18 cellular contexts compared by ENCODE assay signal in genomic region chr2:158786897-158787296, GRCh38. TPM values are rescaled to one million over a fixed set of nuclear protein-coding genes. Genes with fewer than 3 reads are reported as not detected.
DNase-seq lines count a peak whose midpoint lies in the region; ATAC-seq, FAIRE-seq and TF ChIP-seq lines count a peak whose summit lies in the region.
"Had no signal": no experiment of that assay in that cellular context is flagged by ENCODE, and none has a peak within 500 bp of the region (broad histone marks: within the 10 kb centered on the region; RNA-seq: fewer than 3 reads in every experiment).

No MANE protein-coding gene starts in this region.

- DNase-seq in HepG2 (ENCODE audit: low spot score) (no peak), right lobe of liver (no peak), NCI-H2029 treated with DMSO at 0.1 percent for 48 hours (lab: John Stamatoyannopoulos, UW) (peak; percentile 22), neural crest cell (ENCODE audit: low read depth, low spot score) (no peak), D721Med (ENCODE audit: insufficient read length, low spot score) (no peak), T-helper 2 cell (no peak), NCI-H1436 (lab: John Stamatoyannopoulos, UW) (no peak)
- DNase-seq: 8988T; CD4-positive, alpha-beta memory T cell; DMS79 treated with DMSO at 0.1 percent for 48 hours; GF-D8; H9 had no signal

- peaks cover 2% of the 10 kb centered on the region for H3K9me3 Mint-ChIP-seq in neural crest cell

- CTCF ChIA-PET in HepG2 (lab: Yijun Ruan, JAX; ENCODE audit: low intra/inter-chr PET ratio, low total read pairs), result no interaction called here

- H4K20me1 ChIP-seq in HepG2 (ENCODE audit: insufficient read depth, low read length), result no peaks in the 10 kb centered on the region
- H4K20me1 ChIP-seq: BLaER1 had no signal

- H2AFZ ChIP-seq in HepG2 (ENCODE audit: low read length), result no peak overlapping the region

- H3K27ac Mint-ChIP-seq in neural crest cell (ENCODE audit: unreplicated experiment), result peak overlapping the region; percentile 90
- H3K27ac Mint-ChIP-seq: CD4-positive, alpha-beta memory T cell; H9 had no signal

- POLR2A ChIA-PET in HepG2 (lab: Yijun Ruan, JAX), result no interaction called here

- no peak overlapping the region for H3K4me3 Mint-ChIP-seq in neural crest cell
- H3K4me3 Mint-ChIP-seq: CD14-positive monocyte; CD4-positive, alpha-beta memory T cell; H9 had no signal

- FAIRE-seq in HepG2 (lab: Jason Lieb, UNC), result no peak
- FAIRE-seq in D721Med (lab: Jason Lieb, UNC), result no peak
- FAIRE-seq: H1 had no signal

- TF ChIP-seq POLR2A in HepG2 (IDR thresholded peaks at IDR 0.05; ENCODE audit: insufficient read depth in 1 of 2, low read depth in 2 of 2, low read length in 2 of 2) (no peak), right lobe of liver (IDR thresholded peaks at IDR 0.05) (no peak)

- WGBS in HepG2 (ENCODE audit: low lambda C conversion rate), result 12% methylated on average over 8 of the region's 8 CpGs
- WGBS in right lobe of liver (ENCODE audit: insufficient coverage, low coverage, low lambda C conversion rate, missing lambda C conversion rate), result 88% methylated on average over 3 of the region's 8 CpGs

- H3K36me3 ChIP-seq in HepG2 (replicated peaks in 1 of 2; ENCODE audit: control insufficient read depth in 1 of 2, insufficient read depth in 2 of 2, low read length in 2 of 2) (no peaks in the 10 kb centered on the region), right lobe of liver (no peaks in the 10 kb centered on the region)

- H3K4me2 ChIP-seq in HepG2 (ENCODE audit: low read depth, low read length), result no peak overlapping the region
- H3K4me2 ChIP-seq: BLaER1 had no signal

- H3K27me3 ChIP-seq in HepG2 (ENCODE audit: control insufficient read depth in 1 of 2, insufficient read depth in 2 of 2, low read length in 2 of 2) (peaks cover 2 to 7% of the 10 kb centered on the region in 2 experiments; a peak in 3 of 5 replicates), right lobe of liver (no peaks in the 10 kb centered on the region)
- H3K27me3 ChIP-seq: BLaER1 had no signal

- no peaks in the 10 kb centered on the region for H3K27me3 Mint-ChIP-seq in neural crest cell (ENCODE audit: low read depth)

- H3K4me3 ChIP-seq in HepG2 (replicated peaks in 1 of 3; ENCODE audit: insufficient read depth in 1 of 3, low read depth in 2 of 3, low read length in 3 of 3) (no peak overlapping the region), right lobe of liver (no peak overlapping the region)
- H3K4me3 ChIP-seq: BLaER1 had no signal

- no peaks in the 10 kb centered on the region for H3K79me2 ChIP-seq in HepG2 (ENCODE audit: insufficient read depth, low read length)

- TF ChIP-seq CTCF in HepG2 (CRISPR knock-in tag; IDR thresholded peaks at IDR 0.05) (no peak), right lobe of liver (IDR thresholded peaks at IDR 0.05) (no peak), neural crest cell (conservative IDR thresholded peaks at IDR 0.05) (no peak), D721Med (IDR thresholded peaks at IDR 0.05; ENCODE audit: insufficient read depth, missing control alignments) (no peak)

- H3K27ac ChIP-seq in HepG2 (ENCODE audit: extremely low read length, insufficient read depth, low read length) (no peak overlapping the region), right lobe of liver (no peak overlapping the region)
- H3K27ac ChIP-seq: BLaER1 had no signal

- TF ChIP-seq EP300 in HepG2 (IDR thresholded peaks at IDR 0.05; ENCODE audit: low read depth in 2 of 2, low read length in 2 of 2) (no peak), HepG2 (CRISPR knock-in tag; IDR thresholded peaks at IDR 0.05; ENCODE audit: borderline replicate concordance) (no peak)

- peaks cover 7% of the 10 kb centered on the region for H3K4me1 Mint-ChIP-seq in neural crest cell
- H3K4me1 Mint-ChIP-seq: CD14-positive monocyte; CD4-positive, alpha-beta memory T cell had no signal

- in situ Hi-C loops in HepG2 (cut with HindIII; ENCODE audit: extremely low pct_ligation_motif_present, low pct_unique_long_range_greater_than_20kb), result no loop called here

- no peak; the same call in 2 of the 3 replicates for ATAC-seq in HepG2
- ATAC-seq in right lobe of liver, result no peak
- no peak for ATAC-seq in HG03025 (IDR thresholded peaks at IDR 0.05; ENCODE audit: low FRiP score, unreplicated experiment)

- H3K4me1 ChIP-seq in HepG2 (ENCODE audit: insufficient read depth, low read length), result no peaks in the 10 kb centered on the region
- H3K4me1 ChIP-seq in right lobe of liver, result no peaks in the 10 kb centered on the region

- no peak overlapping the region for H3K9ac ChIP-seq in HepG2 (ENCODE audit: insufficient read depth, low read depth, low read length)
- H3K9ac ChIP-seq: BLaER1 had no signal

- H3K9me3 ChIP-seq in HepG2 (ENCODE audit: low read length), result no peaks in the 10 kb centered on the region
- no peaks in the 10 kb centered on the region for H3K9me3 ChIP-seq in right lobe of liver

- no peaks in the 10 kb centered on the region for H3K36me3 Mint-ChIP-seq in neural crest cell (ENCODE audit: low read depth)
- H3K36me3 Mint-ChIP-seq: CD14-positive monocyte; CD4-positive, alpha-beta memory T cell had no signal

- TF ChIP-seq RAD21 in HepG2 (CRISPR knock-in tag; IDR thresholded peaks at IDR 0.05), result no peak

- no TSS peak for BruUV-seq in HepG2 (replicated peaks; lab: Mats Ljungman, UMichigan)

- intact Hi-C loops in HepG2 (cut with micrococcal nuclease; ENCODE audit: unreplicated experiment), result no loop called here
- intact Hi-C loops in right lobe of liver (cut with DNase I), result no loop called here

TF ChIP-seq in HepG2, 621 proteins besides CTCF, POLR2A, EP300 and RAD21:
- no peak for TF ChIP-seq ARNT2 (CRISPR knock-in tag; IDR thresholded peaks at IDR 0.05; ENCODE audit: low read depth)
- TF ChIP-seq BHLHE40 (IDR thresholded peaks at IDR 0.05; ENCODE audit: low read length), result peak; percentile 55

RNA-seq across cellular contexts. Expression of gene DAPL1, which starts 8.2 kb away (rescaled TPM):
- total RNA-seq in HepG2 (2016; rRNA removed; fragmentation: Illumina TruSeq; extraction: Trizol) (not detected in 2 replicates), right lobe of liver (not detected), neural crest cell (not detected in 2 replicates)
- not detected in 2 replicates for total RNA-seq in HepG2 (2016; cell fraction: cytosol; rRNA removed; fragmentation: Illumina TruSeq; extraction: Trizol; ENCODE audit: low read depth)
- total RNA-seq in HepG2 (2016; cell fraction: insoluble cytoplasmic fraction; rRNA removed; fragmentation: Illumina TruSeq; extraction: Trizol), result not detected in 2 replicates
- not detected in 2 replicates for total RNA-seq in HepG2 (2016; cell fraction: membrane; rRNA removed; fragmentation: Illumina TruSeq; extraction: Trizol)
- total RNA-seq in HepG2 (2016; cell fraction: nucleus; rRNA removed; fragmentation: Illumina TruSeq; extraction: Trizol), result not detected in 2 replicates
- polyA plus RNA-seq in HepG2 (2011; rRNA removed), result not detected in 2 replicates
- not detected in 2 replicates for polyA plus RNA-seq in HepG2 (2011; cell fraction: cytosol; rRNA removed)
- polyA plus RNA-seq in HepG2 (2011; cell fraction: nucleus; rRNA removed), result not detected in 2 replicates
- polyA plus RNA-seq in HepG2 (2012), result not detected in 2 replicates
- not detected in 2 replicates for polyA plus RNA-seq in HepG2 (2016; cell fraction: cytosol; fragmentation: Illumina TruSeq; extraction: Trizol; ENCODE audit: low read depth)
- polyA plus RNA-seq in HepG2 (2016; cell fraction: insoluble cytoplasmic fraction; fragmentation: Illumina TruSeq; extraction: Trizol; ENCODE audit: low read depth), result not detected in 2 replicates
- polyA plus RNA-seq in HepG2 (2016; cell fraction: membrane; fragmentation: Illumina TruSeq; extraction: Trizol; ENCODE audit: low read depth), result not detected in 2 replicates
- polyA plus RNA-seq in HepG2 (2016; cell fraction: nucleus; fragmentation: Illumina TruSeq; extraction: Trizol; ENCODE audit: insufficient read depth, low read depth), result not detected in 2 replicates
- polyA minus RNA-seq in HepG2 (2011; rRNA and poly(A)+ RNA removed; ENCODE audit: low replicate concordance), result not detected in 2 replicates
- not detected in 2 replicates for polyA minus RNA-seq in HepG2 (2011; cell fraction: cytosol; rRNA and poly(A)+ RNA removed)
- polyA minus RNA-seq in HepG2 (2011; cell fraction: nucleus; rRNA and poly(A)+ RNA removed), result not detected in 2 replicates
- total RNA-seq: CD4-positive, alpha-beta memory T cell; H1; H9; HT-29 had no signal
- polyA plus RNA-seq: AG04450; CD14-positive monocyte; CD4-positive, alpha-beta memory T cell; H1 had no signal
